ENCODE assay signal across 12 cellular contexts in genomic region chr3:7504886-7505775, GRCh38.
DNase-seq lines count a peak whose midpoint lies in the region; ATAC-seq and TF ChIP-seq lines count a peak whose summit lies in the region.
"Had no signal": no experiment of that assay in that cellular context is flagged by ENCODE, and none has a peak within 500 bp of the region (broad histone marks: within the 10 kb centered on the region; RNA-seq: fewer than 3 reads in every experiment).

No MANE protein-coding gene starts in this region.

- no peaks in the 10 kb centered on the region for H3K27me3 ChIP-seq in ascending aorta
- H3K27me3 ChIP-seq in CD8-positive, alpha-beta memory T cell (ENCODE audit: insufficient read depth, low read length, poor library complexity, severe bottlenecking), result no peaks in the 10 kb centered on the region

- no peak overlapping the region for H3K27ac Mint-ChIP-seq in CD8-positive, alpha-beta memory T cell
- H3K27ac Mint-ChIP-seq: activated B cell treated with CpG ODN at 0.5 μM for 24 hours, mesothelial cell of epicardium had no signal

- H3K9me3 ChIP-seq in ascending aorta, result peaks cover 0 to 11% of the 10 kb centered on the region in 2 donors
- no peaks in the 10 kb centered on the region for H3K9me3 ChIP-seq in CD8-positive, alpha-beta memory T cell (ENCODE audit: low read length)

- no peaks in the 10 kb centered on the region for H3K27me3 Mint-ChIP-seq in CD8-positive, alpha-beta memory T cell
- H3K27me3 Mint-ChIP-seq: activated B cell treated with CpG ODN at 0.5 μM for 24 hours had no signal

- no peaks in the 10 kb centered on the region for H3K36me3 Mint-ChIP-seq in CD8-positive, alpha-beta memory T cell
- H3K36me3 Mint-ChIP-seq: mesothelial cell of epicardium had no signal

- no peaks in the 10 kb centered on the region for H3K4me1 Mint-ChIP-seq in CD8-positive, alpha-beta memory T cell
- H3K4me1 Mint-ChIP-seq: activated B cell treated with CpG ODN at 0.5 μM for 24 hours had no signal

- no peak overlapping the region for H3K4me3 Mint-ChIP-seq in CD8-positive, alpha-beta memory T cell
- H3K4me3 Mint-ChIP-seq: activated B cell treated with CpG ODN at 0.5 μM for 24 hours, mesothelial cell of epicardium had no signal

- H3K27ac ChIP-seq in ascending aorta, result peak overlapping the region; percentile 63 to 70
- H3K27ac ChIP-seq in CD8-positive, alpha-beta memory T cell (ENCODE audit: low read depth, low read length), result no peak overlapping the region

- peak; percentile 86 for ATAC-seq in sciatic nerve
- ATAC-seq in HG03175 (IDR thresholded peaks at IDR 0.05; ENCODE audit: unreplicated experiment), result no peak

- peaks cover 0 to 17% (median 0%) of the 10 kb centered on the region in 5 donors for H3K9me3 Mint-ChIP-seq in CD8-positive, alpha-beta memory T cell
- H3K9me3 Mint-ChIP-seq: activated B cell treated with CpG ODN at 0.5 μM for 24 hours had no signal

- POLR2A ChIA-PET in CD8-positive, alpha-beta memory T cell (lab: Charles Lee), result no interaction called here

- DNase-seq in HT-29 (ENCODE audit: low spot score) (peak; percentile 73), ascending aorta (ENCODE audit: low spot score in 2 of 2) (peak in 1 of 2 donors; percentile 68), glomerular endothelial cell (ENCODE audit: extremely low read depth, low read depth, low spot score) (peak; percentile 99), sciatic nerve (ENCODE audit: low spot score) (no peak), dedifferentiated amniotic fluid mesenchymal stem cell (ENCODE audit: extremely low spot score) (no peak), activated T-cell treated with anti-CD3 and anti-CD28 coated beads for 4 hours (no peak)
- no peak for DNase-seq in CD8-positive, alpha-beta memory T cell
- DNase-seq: activated B cell treated with CpG ODN at 0.5 μM for 24 hours, DMS 273 treated with DMSO at 0.1 percent for 48 hours, NCI-H1417 had no signal

- CTCF ChIA-PET in CD8-positive, alpha-beta memory T cell (lab: Charles Lee), result no interaction called here

- no peaks in the 10 kb centered on the region for H3K36me3 ChIP-seq in ascending aorta
- H3K36me3 ChIP-seq in CD8-positive, alpha-beta memory T cell (ENCODE audit: insufficient read depth, low read length), result no peaks in the 10 kb centered on the region

- peaks cover 8 to 19% of the 10 kb centered on the region in 2 donors for H3K4me1 ChIP-seq in ascending aorta
- no peaks in the 10 kb centered on the region for H3K4me1 ChIP-seq in CD8-positive, alpha-beta memory T cell (ENCODE audit: insufficient read depth, low read length)

- TF ChIP-seq CTCF in ascending aorta (IDR thresholded peaks at IDR 0.05), result peak in 2 of 3 experiments; percentile 7 to 11

- H3K4me3 ChIP-seq in ascending aorta, result no peak overlapping the region
- no peak overlapping the region for H3K4me3 ChIP-seq in CD8-positive, alpha-beta memory T cell (ENCODE audit: low read length)

- intact Hi-C loops in ascending aorta (cut with DNase I) (no loop called here), sciatic nerve (cut with DNase I) (no loop called here)

Comparison
In these comparisons a context has a peak if more than half of its experiments do, and no peak if none do; other contexts are left out.
1. DNase-seq: peak in HT-29 (single experiment) and glomerular endothelial cell (single experiment); none in sciatic nerve (single experiment), dedifferentiated amniotic fluid mesenchymal stem cell (single experiment), CD8-positive, alpha-beta memory T cell (0 of 5) and activated T-cell treated with anti-CD3 and anti-CD28 coated beads for 4 hours (single experiment).